Comparison of ENCODE assay signal across 1 cellular context in genomic region chr16:31201511-31202401, GRCh38.
TF ChIP-seq lines count a peak whose summit lies in the region.

No MANE protein-coding gene starts in this region.

TF ChIP-seq in HepG2, 621 proteins besides CTCF, POLR2A, EP300 and RAD21 (continued from another document):
- TF ChIP-seq THAP9 (CRISPR knock-in tag; IDR thresholded peaks at IDR 0.05; ENCODE audit: borderline replicate concordance) (peak; percentile 49; the same call in 1 of the 2 replicates), NPAS2 (CRISPR knock-in tag; IDR thresholded peaks at IDR 0.05; ENCODE audit: borderline replicate concordance) (no peak), U2AF2 (IDR thresholded peaks at IDR 0.05; ENCODE audit: low read depth, low read length) (no peak), AGO2 (optimal IDR thresholded peaks at IDR 0.05; ENCODE audit: low read depth, low read length) (peak; percentile 96), RFXAP (CRISPR knock-in tag; IDR thresholded peaks at IDR 0.05; ENCODE audit: borderline replicate concordance) (0 out of 2 replicates have a peak, but pooled peaks have one; percentile 21), HOXD1 (CRISPR knock-in tag; IDR thresholded peaks at IDR 0.05) (no peak), KAT8 (CRISPR knock-in tag; IDR thresholded peaks at IDR 0.05) (no peak), GTF2F1 (IDR thresholded peaks at IDR 0.05; ENCODE audit: low read length) (no peak), MIER3 (CRISPR knock-in tag; IDR thresholded peaks at IDR 0.05; ENCODE audit: borderline replicate concordance) (no peak), DMAP1 (CRISPR knock-in tag; IDR thresholded peaks at IDR 0.05) (0 out of 2 replicates have a peak, but pooled peaks have one; percentile 4), ESRRA (CRISPR knock-in tag; IDR thresholded peaks at IDR 0.05; ENCODE audit: low read depth) (no peak), DRAP1 (CRISPR knock-in tag; IDR thresholded peaks at IDR 0.05) (no peak), ATRX (CRISPR knock-in tag; IDR thresholded peaks at IDR 0.05; ENCODE audit: borderline replicate concordance) (no peak), ZBTB7A (CRISPR knock-in tag; IDR thresholded peaks at IDR 0.05) (peak; percentile 64; the same call in 1 of the 2 replicates), SAP130 (CRISPR knock-in tag; IDR thresholded peaks at IDR 0.05; ENCODE audit: low read depth) (no peak; the same call in 1 of the 2 replicates), SSRP1 (CRISPR knock-in tag; IDR thresholded peaks at IDR 0.05) (0 out of 2 replicates have a peak, but pooled peaks have one; percentile 47), ZNF724P (CRISPR knock-in tag; IDR thresholded peaks at IDR 0.05; ENCODE audit: borderline replicate concordance) (peak; percentile 51; the same call in 1 of the 2 replicates)
- TF ChIP-seq, protein P1, sequence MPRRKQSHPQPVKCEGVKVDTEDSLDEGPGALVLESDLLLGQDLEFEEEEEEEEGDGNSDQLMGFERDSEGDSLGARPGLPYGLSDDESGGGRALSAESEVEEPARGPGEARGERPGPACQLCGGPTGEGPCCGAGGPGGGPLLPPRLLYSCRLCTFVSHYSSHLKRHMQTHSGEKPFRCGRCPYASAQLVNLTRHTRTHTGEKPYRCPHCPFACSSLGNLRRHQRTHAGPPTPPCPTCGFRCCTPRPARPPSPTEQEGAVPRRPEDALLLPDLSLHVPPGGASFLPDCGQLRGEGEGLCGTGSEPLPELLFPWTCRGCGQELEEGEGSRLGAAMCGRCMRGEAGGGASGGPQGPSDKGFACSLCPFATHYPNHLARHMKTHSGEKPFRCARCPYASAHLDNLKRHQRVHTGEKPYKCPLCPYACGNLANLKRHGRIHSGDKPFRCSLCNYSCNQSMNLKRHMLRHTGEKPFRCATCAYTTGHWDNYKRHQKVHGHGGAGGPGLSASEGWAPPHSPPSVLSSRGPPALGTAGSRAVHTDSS (CRISPR knock-in tag; conservative IDR thresholded peaks at IDR 0.05) = no peak
